Comparison of ENCODE assay signal across 8 cellular contexts in the genomic region with DNA sequence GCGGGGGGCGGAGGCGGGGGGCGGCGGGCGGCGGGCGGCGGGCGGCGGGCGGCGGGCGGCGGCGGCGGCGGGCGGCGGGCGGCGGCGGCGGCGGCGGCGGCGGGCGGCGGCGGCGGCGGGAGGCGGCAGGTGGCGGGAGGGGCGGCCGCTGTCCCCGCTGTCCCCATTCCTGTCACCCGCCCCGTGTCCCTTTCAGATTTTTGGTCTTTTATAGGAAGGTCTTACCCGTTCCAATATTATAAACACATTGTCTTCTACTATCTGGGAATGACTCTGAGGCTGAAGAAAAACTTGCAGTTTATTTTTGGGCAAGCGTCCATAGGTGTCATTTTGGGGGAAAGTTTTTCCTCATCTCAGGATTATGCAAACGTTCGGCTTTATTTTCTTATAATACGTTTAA. TPM values are rescaled to one million over a fixed set of nuclear protein-coding genes. Genes with fewer than 3 reads are reported as not detected.
A peak's percentile ranks its signal among the peaks of the same experiment; 100 is the strongest.
DNase-seq lines count a peak whose midpoint lies in the region; ATAC-seq, FAIRE-seq and TF ChIP-seq lines count a peak whose summit lies in the region.

No MANE protein-coding gene starts in this region.

- peak overlapping the region in 6 of 7 donors; percentile 40 to 88 (median 68) for H3K27ac Mint-ChIP-seq in CD14-positive monocyte

- no peaks in the 10 kb centered on the region for H3K27me3 ChIP-seq in sigmoid colon

- no peaks in the 10 kb centered on the region for H3K9me3 ChIP-seq in sigmoid colon

- peak overlapping the region; percentile 51 for H3K4me3 ChIP-seq in HFF-Myc (replicated peaks; ENCODE audit: low read depth, low read length)
- peak overlapping the region; percentile 59 for H3K4me3 ChIP-seq in WI38 (ENCODE audit: low read depth, low read length)
- H3K4me3 ChIP-seq in sigmoid colon, result peak overlapping the region; percentile 45 to 67 (median 50)

- H3K36me3 ChIP-seq in sigmoid colon, result no peaks in the 10 kb centered on the region

- DNase-seq in CD14-positive monocyte (ENCODE audit: low spot score) (no peak), HFF-Myc (ENCODE audit: extremely low read depth, low read depth) (no peak), frontal cortex (ENCODE audit: low spot score in 2 of 2) (peak; percentile 32 to 45), sigmoid colon (no peak), NCI-H2081 treated with DMSO at 0.1 percent for 48 hours (lab: John Stamatoyannopoulos, UW) (no peak), A172 (ENCODE audit: low spot score) (no peak)

- H3K4me1 Mint-ChIP-seq in CD14-positive monocyte, result peaks cover 8% of the 10 kb centered on the region

- peaks cover 1 to 5% (median 5%) of the 10 kb centered on the region in 3 donors for H3K27me3 Mint-ChIP-seq in CD14-positive monocyte (ENCODE audit: low read depth in 3 of 3)

- peak overlapping the region; percentile 76 to 82 for H3K4me3 Mint-ChIP-seq in CD14-positive monocyte

- TF ChIP-seq POLR2A in sigmoid colon (IDR thresholded peaks at IDR 0.05), result no peak

- peak overlapping the region; percentile 63 to 73 (median 70) for H3K27ac ChIP-seq in sigmoid colon

- no peak for ATAC-seq in HG02870 (IDR thresholded peaks at IDR 0.05; ENCODE audit: unreplicated experiment)

- intact Hi-C loops in CD14-positive monocyte (cut with micrococcal nuclease) (loop anchor here in 1 of 2 donors (5.0 kb wide), 1 partner anchor 65 kb away; the partner anchor contains the start of gene MRPS17), sigmoid colon (cut with DNase I) (loop anchor here (1.0 to 5.0 kb wide), 6 partner anchors 65 to 520 kb away; partner anchors contain the start of genes CCT6A, LANCL2, NIPSNAP2 and PSPH)

- no peak for FAIRE-seq in frontal cortex (lab: Jason Lieb, UNC)

- H3K4me1 ChIP-seq in sigmoid colon, result peaks cover 0 to 10% (median 0%) of the 10 kb centered on the region in 4 donors

- TF ChIP-seq EP300 in sigmoid colon (IDR thresholded peaks at IDR 0.05), result no peak

- no peaks in the 10 kb centered on the region for H3K36me3 Mint-ChIP-seq in CD14-positive monocyte

- H3K9me3 Mint-ChIP-seq in CD14-positive monocyte, result peaks cover 0 to 3% (median 0%) of the 10 kb centered on the region in 7 donors

- TF ChIP-seq CTCF in CD14-positive monocyte (IDR thresholded peaks at IDR 0.05) (no peak), HFF-Myc (IDR thresholded peaks at IDR 0.05; ENCODE audit: low read depth, low read length, missing control alignments) (no peak), WI38 (IDR thresholded peaks at IDR 0.05; ENCODE audit: low read depth, low read length) (no peak), sigmoid colon (IDR thresholded peaks at IDR 0.05) (no peak)

- 1% methylated on average over 22 of the region's 45 CpGs for WGBS in sigmoid colon, 2 donors

RNA-seq across cellular contexts. Expression of gene ZNF713, which starts 0.5 kb away (rescaled TPM):
- 1 to 10 TPM; 1.3 to 2.7 TPM for polyA plus RNA-seq in CD14-positive monocyte
- 50.1 TPM for total RNA-seq in frontal cortex
- total RNA-seq in sigmoid colon, result 1 to 10 TPM; 2.2 to 6.6 (median 2.5) TPM
- polyA plus RNA-seq in sigmoid colon, result 1 to 10 TPM in 2 of 3 donors, under 1 TPM in 1; 0.69 to 1.2 (median 1.2) TPM
- total RNA-seq in A172 (2014; rRNA removed; shearing (Covaris generic)), result 2.7 and 3.4 TPM in 2 replicates

RNA-seq across cellular contexts. Expression of gene SEPTIN14, which starts 25.2 kb away (rescaled TPM):
- polyA plus RNA-seq in CD14-positive monocyte (not detected), sigmoid colon (not detected)
- total RNA-seq in frontal cortex (under 0.01 TPM), sigmoid colon (not detected)
- total RNA-seq in A172 (2014; rRNA removed; shearing (Covaris generic)), result not detected in 2 replicates

Comparison
In these comparisons a context has a peak if more than half of its experiments do, and no peak if none do; other contexts are left out.
1. DNase-seq: peak in frontal cortex (2 of 2); none in CD14-positive monocyte (single experiment), HFF-Myc (single experiment), sigmoid colon (single experiment), NCI-H2081 treated with DMSO at 0.1 percent for 48 hours (single experiment) and A172 (single experiment).
2. Peak in every context shown above with its lines, with median percentiles within 50 percentile points of each other: H3K4me3 ChIP-seq.